In genomic region chr2:11542275-11542819, GRCh38 we compare ENCODE assay signal across 23 cellular contexts. TPM values are rescaled to one million over a fixed set of nuclear protein-coding genes. Genes with fewer than 3 reads are reported as not detected.
DNase-seq lines count a peak whose midpoint lies in the region; ATAC-seq, FAIRE-seq and TF ChIP-seq lines count a peak whose summit lies in the region.
"Had no signal": no experiment of that assay in that cellular context is flagged by ENCODE, and none has a peak within 500 bp of the region (broad histone marks: within the 10 kb centered on the region; RNA-seq: fewer than 3 reads in every experiment).

No MANE protein-coding gene starts in this region.

- H3K27me3 Mint-ChIP-seq in T-helper 17 cell = peaks cover 42% of the 10 kb centered on the region

- H3K79me1 ChIP-seq in mesenchymal stem cell (replicated peaks; ENCODE audit: low read length, poor library complexity, severe bottlenecking) = no peaks in the 10 kb centered on the region

- peak overlapping the region; percentile 12; the same call in 1 of the 2 replicates for H2AFZ ChIP-seq in KMS-11 (ENCODE audit: low read depth)
- peak overlapping the region; percentile 65; the same call in 1 of the 2 replicates for H2AFZ ChIP-seq in OCI-LY3 (ENCODE audit: low read depth, low read length)
- no peak overlapping the region for H2AFZ ChIP-seq in mesenchymal stem cell (ENCODE audit: low read depth, low read length)
- H2AFZ ChIP-seq: hepatocyte, parathyroid adenoma had no signal

- H3K23ac ChIP-seq in mesenchymal stem cell (ENCODE audit: low read length in 2 of 2) = no peak overlapping the region

- H3K79me2 ChIP-seq in KMS-11 (ENCODE audit: insufficient read depth, low read depth) (no peaks in the 10 kb centered on the region), OCI-LY3 (ENCODE audit: low read length) (no peaks in the 10 kb centered on the region)
- H3K79me2 ChIP-seq: parathyroid adenoma had no signal

- H3K4me1 ChIP-seq in KMS-11 (ENCODE audit: low read depth, poor library complexity, severe bottlenecking) (peaks cover 20% of the 10 kb centered on the region), OCI-LY3 (ENCODE audit: low read length) (peaks cover 12% of the 10 kb centered on the region), mesenchymal stem cell (ENCODE audit: control insufficient read depth, insufficient read depth, low read depth, low read length) (no peaks in the 10 kb centered on the region)
- H3K4me1 ChIP-seq: lower lobe of right lung, parathyroid adenoma, SJSA1 had no signal

- H2BK120ac ChIP-seq in mesenchymal stem cell (ENCODE audit: low read depth, low read length) = no peak overlapping the region

- peaks cover 3% of the 10 kb centered on the region for H3K36me3 Mint-ChIP-seq in T-helper 17 cell (ENCODE audit: low read depth)

- no peak overlapping the region for H3K4ac ChIP-seq in mesenchymal stem cell (ENCODE audit: low read depth in 1 of 2, low read length in 2 of 2)

- H3K14ac ChIP-seq in mesenchymal stem cell (ENCODE audit: low read length in 2 of 2) = no peak overlapping the region

- H3K27me3 ChIP-seq in KMS-11 (ENCODE audit: insufficient read depth, low read depth) (no peaks in the 10 kb centered on the region), OCI-LY3 (ENCODE audit: low read depth, low read length) (no peaks in the 10 kb centered on the region), mesenchymal stem cell (ENCODE audit: control insufficient read depth in 1 of 2, insufficient read depth in 1 of 2, low read length in 2 of 2) (peaks cover 50 to 60% of the 10 kb centered on the region in 2 experiments)
- H3K27me3 ChIP-seq: cardiac muscle cell, hepatocyte had no signal

- peak overlapping the region in 1 of 2 experiments; percentile 34 for H3K18ac ChIP-seq in mesenchymal stem cell (ENCODE audit: low read depth in 1 of 2, low read length in 2 of 2)

- no peak overlapping the region for H3K27ac Mint-ChIP-seq in T-helper 17 cell
- H3K27ac Mint-ChIP-seq: activated CD8-positive, alpha-beta T cell treated with anti-CD3 and anti-CD28 coated beads, Interleukin-2, amount 10 ng/mL, durations not matched to agents 7 days and 5 days; activated naive CD4-positive, alpha-beta T cell treated with anti-CD3 and anti-CD28 coated beads for 36 hours; activated T-cell treated with anti-CD3 and anti-CD28 coated beads, Interleukin-2, amount 50 U/mL, for 24 hours; dendritic cell treated with granulocyte-macrophage colony-stimulating factor and Interleukin-4, amounts not matched to agents 40 ng/mL and 50 ng/mL, for 4 days; T-helper 1 cell treated with Interleukin-12 subunit alpha and Interleukin-12 subunit beta and Interleukin-4 antibody, amounts not matched to agents 30 μg/mL and 1 μg/mL, for 36 hours had no signal

- H3K9me3 ChIP-seq in OCI-LY3 (ENCODE audit: insufficient read depth, low read length) = no peaks in the 10 kb centered on the region
- no peaks in the 10 kb centered on the region for H3K9me3 ChIP-seq in mesenchymal stem cell (ENCODE audit: control insufficient read depth, low read length)
- H3K9me3 ChIP-seq in T-helper 17 cell (ENCODE audit: control insufficient read depth, low read length, poor library complexity, severe bottlenecking) = no peaks in the 10 kb centered on the region
- H3K9me3 ChIP-seq: lower lobe of right lung, SJSA1, thoracic aorta had no signal

- no peak for ATAC-seq in T-helper 17 cell
- ATAC-seq: activated CD8-positive, alpha-beta T cell treated with anti-CD3 and anti-CD28 coated beads, Interleukin-2, amount 10 ng/mL, durations not matched to agents 7 days and 5 days; Panc1 had no signal

- no peak overlapping the region for H3K9ac ChIP-seq in KMS-11
- H3K9ac ChIP-seq in OCI-LY3 (ENCODE audit: low read length) = peak overlapping the region; percentile 30; the same call in 1 of the 2 replicates
- no peak overlapping the region for H3K9ac ChIP-seq in mesenchymal stem cell (ENCODE audit: low read length)
- H3K9ac ChIP-seq: parathyroid adenoma had no signal

- no peaks in the 10 kb centered on the region for H3K36me3 ChIP-seq in KMS-11 (ENCODE audit: insufficient read depth)
- H3K36me3 ChIP-seq in OCI-LY3 (replicated peaks; ENCODE audit: low read depth, low read length) = no peaks in the 10 kb centered on the region
- no peaks in the 10 kb centered on the region for H3K36me3 ChIP-seq in mesenchymal stem cell (ENCODE audit: control insufficient read depth in 1 of 2, insufficient read depth in 2 of 2, low read depth in 1 of 2, low read length in 2 of 2)
- H3K36me3 ChIP-seq: cardiac muscle cell, lower lobe of right lung, SJSA1, thoracic aorta had no signal

- no peak overlapping the region for H4K91ac ChIP-seq in mesenchymal stem cell (ENCODE audit: low read length)

- 67% methylated on average over 11 of the region's 11 CpGs for WGBS in mesenchymal stem cell

- TF ChIP-seq CTCF in KMS-11 (conservative IDR thresholded peaks at IDR 0.05; ENCODE audit: low read depth, low read length) (no peak), OCI-LY3 (IDR thresholded peaks at IDR 0.05; ENCODE audit: low read depth, low read length) (no peak)

- H2BK5ac ChIP-seq in mesenchymal stem cell (ENCODE audit: low read depth, low read length, poor library complexity, severe bottlenecking) = no peak overlapping the region

- FAIRE-seq in urothelium cell line (lab: Jason Lieb, UNC) = peak; percentile 35
- FAIRE-seq: GM18507 had no signal

- H4K20me1 ChIP-seq in KMS-11 (ENCODE audit: insufficient read depth) = no peaks in the 10 kb centered on the region
- H4K20me1 ChIP-seq in OCI-LY3 (ENCODE audit: insufficient read depth, low read length) = no peaks in the 10 kb centered on the region

- H3K4me3 ChIP-seq in KMS-11 (IDR thresholded peaks at IDR 0.05; ENCODE audit: insufficient read depth, low read depth, low read length) = no peak overlapping the region
- peak overlapping the region; percentile 24; the same call in 1 of the 2 replicates for H3K4me3 ChIP-seq in OCI-LY3 (ENCODE audit: low read length)
- H3K4me3 ChIP-seq in mesenchymal stem cell (ENCODE audit: insufficient read depth in 1 of 2, low read depth in 1 of 2, low read length in 2 of 2) = no peak overlapping the region
- H3K4me3 ChIP-seq: cardiac muscle cell, hepatocyte, lower lobe of right lung, SJSA1, thoracic aorta had no signal

- H3K4me3 Mint-ChIP-seq in T-helper 17 cell = no peak overlapping the region
- H3K4me3 Mint-ChIP-seq: activated CD8-positive, alpha-beta T cell treated with anti-CD3 and anti-CD28 coated beads, Interleukin-2, amount 10 ng/mL, durations not matched to agents 7 days and 5 days; activated naive CD4-positive, alpha-beta T cell treated with anti-CD3 and anti-CD28 coated beads for 36 hours; activated T-cell treated with anti-CD3 and anti-CD28 coated beads, Interleukin-2, amount 50 U/mL, for 24 hours; dendritic cell treated with granulocyte-macrophage colony-stimulating factor and Interleukin-4, amounts not matched to agents 40 ng/mL and 50 ng/mL, for 4 days; T-helper 1 cell treated with Interleukin-12 subunit alpha and Interleukin-12 subunit beta and Interleukin-4 antibody, amounts not matched to agents 30 μg/mL and 1 μg/mL, for 36 hours had no signal

- H3K4me2 ChIP-seq in KMS-11 (peak overlapping the region; percentile 34; the same call in 1 of the 2 replicates), OCI-LY3 (ENCODE audit: low read length) (peak overlapping the region; percentile 56), mesenchymal stem cell (ENCODE audit: low read length, poor library complexity, severe bottlenecking) (no peak overlapping the region)
- H3K4me2 ChIP-seq: hepatocyte had no signal

- H2BK12ac ChIP-seq in mesenchymal stem cell (ENCODE audit: low read length in 2 of 2) = no peak overlapping the region

- peak overlapping the region; percentile 34 for H3K27ac ChIP-seq in KMS-11
- H3K27ac ChIP-seq in OCI-LY3 (ENCODE audit: low read length) = no peak overlapping the region
- no peak overlapping the region for H3K27ac ChIP-seq in mesenchymal stem cell (ENCODE audit: low read length, poor library complexity, severe bottlenecking)
- H3K27ac ChIP-seq: cardiac muscle cell, hepatocyte, lower lobe of right lung, parathyroid adenoma, SJSA1, thoracic aorta had no signal

- no peak overlapping the region for H2BK15ac ChIP-seq in mesenchymal stem cell (ENCODE audit: low read depth, poor library complexity, severe bottlenecking)

- peak overlapping the region; percentile 31 for H4K8ac ChIP-seq in mesenchymal stem cell (ENCODE audit: low read length)

- DNase-seq in mesenchymal stem cell (no peak), urothelium cell line (ENCODE audit: low spot score) (no peak), occipital lobe (lab: John Stamatoyannopoulos, UW) (no peak), EL (no peak), T-helper 17 cell (no peak)
- DNase-seq: activated CD8-positive, alpha-beta T cell treated with anti-CD3 and anti-CD28 coated beads, Interleukin-2, amount 10 ng/mL, durations not matched to agents 7 days and 5 days; activated naive CD4-positive, alpha-beta T cell treated with anti-CD3 and anti-CD28 coated beads for 36 hours; activated T-cell treated with anti-CD3 and anti-CD28 coated beads, Interleukin-2, amount 50 U/mL, for 24 hours; amygdala; lower lobe of right lung; NCI-H146; NCI-H774 had no signal

- H3K4me1 Mint-ChIP-seq in T-helper 17 cell = no peaks in the 10 kb centered on the region

- no peak overlapping the region for H2AK5ac ChIP-seq in mesenchymal stem cell (ENCODE audit: low read length, severe bottlenecking)

RNA-seq across cellular contexts. Expression of gene GREB1, which starts 8.5 kb away (rescaled TPM):
- polyA plus RNA-seq in mesenchymal stem cell (2013, experiment 1 of 2) = 1.9 TPM
- polyA plus RNA-seq in mesenchymal stem cell (2013, experiment 2 of 2) = 1.9 TPM
- 1.4 TPM for total RNA-seq in occipital lobe
- total RNA-seq in T-helper 17 cell = 1 to 10 TPM in 1 of 2 donors, under 1 TPM in 1; 0.15 to 1.1 TPM
- total RNA-seq: SJSA1 had no signal
